Comparison of ENCODE assay signal across 1 cellular context in the genomic region with DNA sequence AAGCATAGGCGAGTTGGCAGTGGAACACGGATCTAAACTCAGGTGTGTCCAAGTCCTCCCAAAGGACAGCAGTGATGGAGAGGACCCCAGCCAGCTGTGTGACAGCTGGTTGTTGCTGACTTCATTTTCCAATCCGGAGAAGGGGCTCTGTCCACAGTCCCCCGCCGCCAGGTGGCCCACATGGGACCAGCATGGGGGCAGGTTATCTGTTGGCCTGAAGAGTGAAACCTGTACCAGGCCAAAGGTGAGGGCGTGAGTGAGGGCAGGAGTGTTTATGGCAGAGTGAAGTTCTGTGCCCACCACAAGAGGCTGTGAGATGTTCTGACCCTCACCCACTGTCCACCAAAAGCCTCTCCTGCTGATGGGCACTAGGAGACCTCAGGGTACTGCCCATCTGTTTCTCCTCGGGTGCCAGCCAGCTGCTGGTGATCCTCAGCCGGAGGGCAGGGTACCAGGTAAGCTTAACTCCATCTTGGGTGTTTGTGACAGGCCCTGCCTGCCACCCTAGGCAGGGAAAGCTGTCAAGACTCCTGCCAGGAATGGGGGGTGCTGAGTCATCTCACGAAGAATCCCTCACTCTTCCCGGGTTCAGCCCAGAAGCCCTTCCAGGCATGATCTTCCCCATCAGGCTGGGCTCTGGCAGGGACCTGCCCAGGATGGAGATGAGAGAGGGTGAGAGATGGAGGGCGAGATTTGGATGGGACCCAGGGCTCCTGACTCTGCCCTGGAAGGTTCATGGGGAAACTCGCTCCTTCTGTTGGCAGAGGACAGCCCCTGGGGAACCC.
TF ChIP-seq lines count a peak whose summit lies in the region.

No MANE protein-coding gene starts in this region.

TF ChIP-seq in WTC11, 78 proteins besides CTCF, POLR2A, EP300 and RAD21 (continued from another document):
- TF ChIP-seq, protein P1, sequence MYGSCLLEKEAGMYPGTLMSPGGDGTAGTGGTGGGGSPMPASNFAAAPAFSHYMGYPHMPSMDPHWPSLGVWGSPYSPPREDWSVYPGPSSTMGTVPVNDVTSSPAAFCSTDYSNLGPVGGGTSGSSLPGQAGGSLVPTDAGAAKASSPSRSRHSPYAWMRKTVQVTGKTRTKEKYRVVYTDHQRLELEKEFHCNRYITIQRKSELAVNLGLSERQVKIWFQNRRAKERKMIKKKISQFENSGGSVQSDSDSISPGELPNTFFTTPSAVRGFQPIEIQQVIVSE (CRISPR knock-in tag; IDR thresholded peaks at IDR 0.05; ENCODE audit: borderline replicate concordance): no peak
- TF ChIP-seq ZNF317 (CRISPR knock-in tag; IDR thresholded peaks at IDR 0.05; ENCODE audit: borderline replicate concordance, low read depth): no peak
